In genomic region chr7:34900891-34901493, GRCh38 we compare ENCODE assay signal across 9 cellular contexts.
DNase-seq lines count a peak whose midpoint lies in the region; ATAC-seq and TF ChIP-seq lines count a peak whose summit lies in the region.
"Had no signal": no experiment of that assay in that cellular context is flagged by ENCODE, and none has a peak within 500 bp of the region (broad histone marks: within the 10 kb centered on the region; RNA-seq: fewer than 3 reads in every experiment).

No MANE protein-coding gene starts in this region.

- H3K4me1 ChIP-seq in suprapubic skin, result no peaks in the 10 kb centered on the region

- DNase-seq in ELF-1 (ENCODE audit: low read depth, low spot score), result peak; percentile 54
- DNase-seq in NCI-H446 treated with DMSO at 0.1 percent for 48 hours (lab: John Stamatoyannopoulos, UW), result peak; percentile 87
- DNase-seq in germinal center (ENCODE audit: low spot score), result peak; percentile 18
- no peak for DNase-seq in NK-92 treated with Interleukin-12 subunit alpha and Interleukin-12 subunit beta, amount 100 ng/mL, for 24 hours (lab: John Stamatoyannopoulos, UW)
- DNase-seq in middle frontal gyrus (ENCODE audit: extremely low spot score, low spot score), result no peak
- DNase-seq in suprapubic skin (ENCODE audit: low spot score in 2 of 2), result no peak
- no peak for DNase-seq in stimulated activated CD4-positive, alpha-beta T cell treated with anti-CD3 and anti-CD28 coated beads, Interleukin-1b, Interleukin-23, amount 100 ng/mL, for 48 hours
- DNase-seq: ovary had no signal

- H3K36me3 ChIP-seq in suprapubic skin, result no peaks in the 10 kb centered on the region
- H3K36me3 ChIP-seq: ovary had no signal

- WGBS in suprapubic skin, result 65% methylated on average over 4 of the region's 4 CpGs

- H3K27ac ChIP-seq in suprapubic skin, result no peak overlapping the region
- H3K27ac ChIP-seq: ovary had no signal

- ATAC-seq in GM21723 (IDR thresholded peaks at IDR 0.05; ENCODE audit: unreplicated experiment), result peak; percentile 68

- no peak for TF ChIP-seq EP300 in suprapubic skin (IDR thresholded peaks at IDR 0.05)

- no peak for TF ChIP-seq POLR2A in suprapubic skin (IDR thresholded peaks at IDR 0.05)

- no peak for TF ChIP-seq CTCF in suprapubic skin (IDR thresholded peaks at IDR 0.05)

- no peaks in the 10 kb centered on the region for H3K27me3 ChIP-seq in suprapubic skin
- H3K27me3 ChIP-seq: ovary had no signal

- H3K4me3 ChIP-seq in suprapubic skin, result no peak overlapping the region
- H3K4me3 ChIP-seq: ovary had no signal

- no peaks in the 10 kb centered on the region for H3K9me3 ChIP-seq in suprapubic skin
- H3K9me3 ChIP-seq: ovary had no signal

Comparison
In these comparisons a context has a peak if more than half of its experiments do, and no peak if none do; other contexts are left out.
1. DNase-seq: peak in ELF-1 (single experiment), NCI-H446 treated with DMSO at 0.1 percent for 48 hours (single experiment) and germinal center (single experiment); none in NK-92 treated with Interleukin-12 subunit alpha and Interleukin-12 subunit beta, amount 100 ng/mL, for 24 hours (single experiment), middle frontal gyrus (single experiment), suprapubic skin (0 of 2) and stimulated activated CD4-positive, alpha-beta T cell treated with anti-CD3 and anti-CD28 coated beads, Interleukin-1b, Interleukin-23, amount 100 ng/mL, for 48 hours (single experiment).